27 cellular contexts compared by ENCODE assay signal in genomic region chr5:134250949-134251348, GRCh38.
"Had no signal": no experiment of that assay in that cellular context is flagged by ENCODE, and none has a peak within 500 bp of the region (broad histone marks: within the 10 kb centered on the region; RNA-seq: fewer than 3 reads in every experiment).

No MANE protein-coding gene starts in this region.

- DNase-seq: activated CD4-positive, alpha-beta memory T cell treated with anti-CD3 and anti-CD28 coated beads for 36 hours; activated CD4-positive, alpha-beta T cell treated with anti-CD3 and anti-CD28 coated beads for 36 hours; activated CD4-positive, alpha-beta T cell treated with anti-CD3 and anti-CD28 coated beads, Interleukin-2, amount 10 ng/mL, durations not matched to agents 24 days and 14 days; activated CD4-positive, CD25-positive, alpha-beta regulatory T cell; activated CD4-positive, CD25-positive, alpha-beta regulatory T cell treated with anti-CD3 and anti-CD28 coated beads, Interleukin-2, amount 50 U/mL, for 72 hours; activated CD8-positive, alpha-beta memory T cell treated with anti-CD3 and anti-CD28 coated beads, Interleukin-2, amount 50 U/mL, for 48 hours; activated CD8-positive, alpha-beta T cell treated with anti-CD3 and anti-CD28 coated beads, Interleukin-2, amount 10 ng/mL, durations not matched to agents 7 days and 5 days; activated gamma-delta T cell treated with Interleukin-2 at 50 U/mL for 16 hours; activated naive CD4-positive, alpha-beta T cell treated with anti-CD3 and anti-CD28 coated beads, Interleukin-2, amount 50 U/mL, for 16 hours; activated naive CD4-positive, alpha-beta T cell treated with Interleukin-2 at 50 U/mL for 16 hours; activated T-cell treated with anti-CD3 and anti-CD28 coated beads for 4 hours; activated T-cell treated with anti-CD3 and anti-CD28 coated beads, Interleukin-2, amount 50 U/mL, for 24 hours; activated T-cell treated with anti-CD3 and anti-CD28 coated beads, Interleukin-2, amount 50 U/mL, for 72 hours; amniotic stem cell; anterior cingulate cortex; brain microvascular endothelial cell; dorsolateral prefrontal cortex; effector memory CD4-positive, alpha-beta T cell; endodermal cell; erythroblast; head of caudate nucleus; T-helper 2 cell had no signal

- H3K9me3 Mint-ChIP-seq: activated CD4-positive, alpha-beta memory T cell treated with anti-CD3 and anti-CD28 coated beads for 36 hours; activated CD4-positive, alpha-beta T cell treated with anti-CD3 and anti-CD28 coated beads, Interleukin-2, amount 10 ng/mL, durations not matched to agents 24 days and 14 days; activated T-cell treated with anti-CD3 and anti-CD28 coated beads, Interleukin-2, amount 50 U/mL, for 24 hours; activated T-cell treated with anti-CD3 and anti-CD28 coated beads, Interleukin-2, amount 50 U/mL, for 72 hours; central memory CD8-positive, alpha-beta T cell; dendritic cell treated with granulocyte-macrophage colony-stimulating factor and Interleukin-4, amounts not matched to agents 40 ng/mL and 50 ng/mL, for 4 days; endodermal cell had no signal

- H3K4me3 Mint-ChIP-seq: activated CD4-positive, alpha-beta memory T cell treated with anti-CD3 and anti-CD28 coated beads for 36 hours; activated CD4-positive, alpha-beta T cell treated with anti-CD3 and anti-CD28 coated beads for 36 hours; activated CD4-positive, alpha-beta T cell treated with anti-CD3 and anti-CD28 coated beads, Interleukin-2, amount 10 ng/mL, durations not matched to agents 24 days and 14 days; activated CD8-positive, alpha-beta T cell treated with anti-CD3 and anti-CD28 coated beads, Interleukin-2, amount 10 ng/mL, durations not matched to agents 7 days and 5 days; activated naive CD8-positive, alpha-beta T cell; activated T-cell treated with anti-CD3 and anti-CD28 coated beads, Interleukin-2, amount 50 U/mL, for 24 hours; activated T-cell treated with anti-CD3 and anti-CD28 coated beads, Interleukin-2, amount 50 U/mL, for 72 hours; central memory CD8-positive, alpha-beta T cell; dendritic cell treated with granulocyte-macrophage colony-stimulating factor and Interleukin-4, amounts not matched to agents 40 ng/mL and 50 ng/mL, for 4 days; endodermal cell had no signal

- H3K36me3 Mint-ChIP-seq: activated CD4-positive, alpha-beta memory T cell treated with anti-CD3 and anti-CD28 coated beads for 36 hours; activated naive CD8-positive, alpha-beta T cell had no signal

- H3K27ac Mint-ChIP-seq: activated CD4-positive, alpha-beta memory T cell treated with anti-CD3 and anti-CD28 coated beads for 36 hours; activated CD4-positive, alpha-beta T cell treated with anti-CD3 and anti-CD28 coated beads for 36 hours; activated CD4-positive, alpha-beta T cell treated with anti-CD3 and anti-CD28 coated beads, Interleukin-2, amount 10 ng/mL, durations not matched to agents 24 days and 14 days; activated CD8-positive, alpha-beta T cell treated with anti-CD3 and anti-CD28 coated beads, Interleukin-2, amount 10 ng/mL, durations not matched to agents 7 days and 5 days; activated naive CD8-positive, alpha-beta T cell; activated T-cell treated with anti-CD3 and anti-CD28 coated beads, Interleukin-2, amount 50 U/mL, for 24 hours; activated T-cell treated with anti-CD3 and anti-CD28 coated beads, Interleukin-2, amount 50 U/mL, for 72 hours; dendritic cell treated with granulocyte-macrophage colony-stimulating factor and Interleukin-4, amounts not matched to agents 40 ng/mL and 50 ng/mL, for 4 days; endodermal cell had no signal

- H3K27ac ChIP-seq: brain microvascular endothelial cell, coronary artery, dorsolateral prefrontal cortex, esophagus muscularis mucosa had no signal

- H3K27me3 Mint-ChIP-seq: activated T-cell treated with anti-CD3 and anti-CD28 coated beads, Interleukin-2, amount 50 U/mL, for 24 hours; dendritic cell treated with granulocyte-macrophage colony-stimulating factor and Interleukin-4, amounts not matched to agents 40 ng/mL and 50 ng/mL, for 4 days had no signal

- ATAC-seq: activated CD4-positive, alpha-beta T cell treated with anti-CD3 and anti-CD28 coated beads for 36 hours; activated CD8-positive, alpha-beta T cell treated with anti-CD3 and anti-CD28 coated beads, Interleukin-2, amount 10 ng/mL, durations not matched to agents 7 days and 5 days; activated T-cell treated with anti-CD3 and anti-CD28 coated beads, Interleukin-2, amount 50 U/mL, for 72 hours had no signal

- H3K36me3 ChIP-seq: brain microvascular endothelial cell, esophagus muscularis mucosa had no signal

- H3K9me3 ChIP-seq: esophagus muscularis mucosa had no signal

- H3K4me3 ChIP-seq: coronary artery, dorsolateral prefrontal cortex, esophagus muscularis mucosa had no signal

- H3K27me3 ChIP-seq: brain microvascular endothelial cell, dorsolateral prefrontal cortex, esophagus muscularis mucosa had no signal

- H3K4me1 Mint-ChIP-seq: activated CD4-positive, alpha-beta T cell treated with anti-CD3 and anti-CD28 coated beads for 36 hours; activated CD4-positive, alpha-beta T cell treated with anti-CD3 and anti-CD28 coated beads, Interleukin-2, amount 10 ng/mL, durations not matched to agents 24 days and 14 days; central memory CD8-positive, alpha-beta T cell had no signal
